In genomic region chr4:83196936-83197335, GRCh38 we compare ENCODE assay signal across 1 cellular context.
TF ChIP-seq lines count a peak whose summit lies in the region.

No MANE protein-coding gene starts in this region.

TF ChIP-seq in GM23338, 12 proteins besides CTCF, POLR2A, EP300 and RAD21 (continued from another document):
- no peak for TF ChIP-seq ZNF462 (CRISPR knock-in tag; IDR thresholded peaks at IDR 0.05)
- no peak for TF ChIP-seq STAT1 (IDR thresholded peaks at IDR 0.05; ENCODE audit: unreplicated experiment)
- no peak for TF ChIP-seq CREB1 (CRISPR knock-in tag; IDR thresholded peaks at IDR 0.05; ENCODE audit: low read depth)
- TF ChIP-seq NANOG (IDR thresholded peaks at IDR 0.05; ENCODE audit: borderline replicate concordance): no peak
